Comparison of ENCODE assay signal across 9 cellular contexts in genomic region chr22:23376256-23376655, GRCh38.
DNase-seq lines count a peak whose midpoint lies in the region; ATAC-seq and TF ChIP-seq lines count a peak whose summit lies in the region.
"Had no signal": no experiment of that assay in that cellular context is flagged by ENCODE, and none has a peak within 500 bp of the region (broad histone marks: within the 10 kb centered on the region; RNA-seq: fewer than 3 reads in every experiment).

No MANE protein-coding gene starts in this region.

- H3K27me3 ChIP-seq in NT2/D1 (ENCODE audit: insufficient read depth, insufficient read length): peaks cover 65% of the 10 kb centered on the region
- no peaks in the 10 kb centered on the region for H3K27me3 ChIP-seq in right atrium auricular region

- ATAC-seq in GM21576 (IDR thresholded peaks at IDR 0.05; ENCODE audit: unreplicated experiment) (no peak), HG03442 (IDR thresholded peaks at IDR 0.05; ENCODE audit: unreplicated experiment) (no peak)

- H3K36me3 ChIP-seq in NT2/D1 (ENCODE audit: insufficient read depth, insufficient read length, low read length): no peaks in the 10 kb centered on the region
- no peaks in the 10 kb centered on the region for H3K36me3 ChIP-seq in right atrium auricular region

- no peak overlapping the region for H3K27ac Mint-ChIP-seq in chondrocyte (ENCODE audit: unreplicated experiment)

- no peaks in the 10 kb centered on the region for H3K9me3 ChIP-seq in NT2/D1 (ENCODE audit: insufficient read depth, low read length)
- no peaks in the 10 kb centered on the region for H3K9me3 ChIP-seq in right atrium auricular region

- peak; percentile 7 to 32 for DNase-seq in activated CD4-positive, alpha-beta T cell treated with anti-CD3 and anti-CD28 coated beads for 24 hours (ENCODE audit: low read depth in 2 of 2)
- DNase-seq in activated CD4-positive, alpha-beta T cell treated with anti-CD3 and anti-CD28 coated beads, Interleukin-2, amount 50 U/mL, for 4 hours: no peak
- DNase-seq in NT2/D1 (ENCODE audit: low read depth, low spot score) (peak; percentile 30), chondrocyte (ENCODE audit: low spot score) (no peak), right atrium auricular region (ENCODE audit: low spot score) (no peak)
- DNase-seq in stimulated activated CD4-positive, alpha-beta T cell treated with anti-CD3 and anti-CD28 coated beads, Interleukin-2, amount 100 ng/mL, for 24 hours: peak; percentile 33 to 52
- DNase-seq: right cardiac atrium had no signal

- H3K9ac ChIP-seq in NT2/D1 (ENCODE audit: insufficient read length, low read depth): no peak overlapping the region

- peaks cover 17% of the 10 kb centered on the region for H3K27me3 Mint-ChIP-seq in chondrocyte (ENCODE audit: low read depth)

- no peaks in the 10 kb centered on the region for H3K36me3 Mint-ChIP-seq in chondrocyte (ENCODE audit: low read depth)

- no peak overlapping the region for H3K27ac ChIP-seq in right atrium auricular region

- H3K4me1 ChIP-seq in NT2/D1 (ENCODE audit: insufficient read depth, insufficient read length) (no peaks in the 10 kb centered on the region), right atrium auricular region (no peaks in the 10 kb centered on the region)

- H3K4me3 ChIP-seq in NT2/D1 (ENCODE audit: insufficient read length, low read depth): no peak overlapping the region
- H3K4me3 ChIP-seq in right atrium auricular region: no peak overlapping the region

- TF ChIP-seq CTCF in chondrocyte (IDR thresholded peaks at IDR 0.05) (peak; percentile 53), right atrium auricular region (IDR thresholded peaks at IDR 0.05) (no peak)

- no peaks in the 10 kb centered on the region for H3K4me1 Mint-ChIP-seq in chondrocyte (ENCODE audit: low read depth)

- H3K9me3 Mint-ChIP-seq in chondrocyte (ENCODE audit: low read depth): no peaks in the 10 kb centered on the region

- H3K4me3 Mint-ChIP-seq in chondrocyte (ENCODE audit: unreplicated experiment): no peak overlapping the region

Comparison
In these comparisons a context has a peak if more than half of its experiments do, and no peak if none do; other contexts are left out.
1. DNase-seq: peak in activated CD4-positive, alpha-beta T cell treated with anti-CD3 and anti-CD28 coated beads for 24 hours (2 of 2), NT2/D1 (single experiment) and stimulated activated CD4-positive, alpha-beta T cell treated with anti-CD3 and anti-CD28 coated beads, Interleukin-2, amount 100 ng/mL, for 24 hours (2 of 2); none in activated CD4-positive, alpha-beta T cell treated with anti-CD3 and anti-CD28 coated beads, Interleukin-2, amount 50 U/mL, for 4 hours (0 of 2), chondrocyte (single experiment) and right atrium auricular region (single experiment).